1 cellular context compared by ENCODE assay signal in genomic region chr2:130726614-130727180, GRCh38.
TF ChIP-seq lines count a peak whose summit lies in the region.

No MANE protein-coding gene starts in this region.

TF ChIP-seq in GM12878, 131 proteins besides CTCF, POLR2A, EP300 and RAD21 (continued from another document):
- TF ChIP-seq, protein P1, sequence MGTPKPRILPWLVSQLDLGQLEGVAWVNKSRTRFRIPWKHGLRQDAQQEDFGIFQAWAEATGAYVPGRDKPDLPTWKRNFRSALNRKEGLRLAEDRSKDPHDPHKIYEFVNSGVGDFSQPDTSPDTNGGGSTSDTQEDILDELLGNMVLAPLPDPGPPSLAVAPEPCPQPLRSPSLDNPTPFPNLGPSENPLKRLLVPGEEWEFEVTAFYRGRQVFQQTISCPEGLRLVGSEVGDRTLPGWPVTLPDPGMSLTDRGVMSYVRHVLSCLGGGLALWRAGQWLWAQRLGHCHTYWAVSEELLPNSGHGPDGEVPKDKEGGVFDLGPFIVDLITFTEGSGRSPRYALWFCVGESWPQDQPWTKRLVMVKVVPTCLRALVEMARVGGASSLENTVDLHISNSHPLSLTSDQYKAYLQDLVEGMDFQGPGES (IDR thresholded peaks at IDR 0.05) = no peak
- TF ChIP-seq, protein P2, sequence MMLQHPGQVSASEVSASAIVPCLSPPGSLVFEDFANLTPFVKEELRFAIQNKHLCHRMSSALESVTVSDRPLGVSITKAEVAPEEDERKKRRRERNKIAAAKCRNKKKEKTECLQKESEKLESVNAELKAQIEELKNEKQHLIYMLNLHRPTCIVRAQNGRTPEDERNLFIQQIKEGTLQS (IDR thresholded peaks at IDR 0.05; ENCODE audit: borderline replicate concordance, extremely low read depth, low read depth, low read length) = no peak
- no peak for TF ChIP-seq MYB (IDR thresholded peaks at IDR 0.05; ENCODE audit: borderline replicate concordance, low read depth, low read length)
- TF ChIP-seq, protein P3, sequence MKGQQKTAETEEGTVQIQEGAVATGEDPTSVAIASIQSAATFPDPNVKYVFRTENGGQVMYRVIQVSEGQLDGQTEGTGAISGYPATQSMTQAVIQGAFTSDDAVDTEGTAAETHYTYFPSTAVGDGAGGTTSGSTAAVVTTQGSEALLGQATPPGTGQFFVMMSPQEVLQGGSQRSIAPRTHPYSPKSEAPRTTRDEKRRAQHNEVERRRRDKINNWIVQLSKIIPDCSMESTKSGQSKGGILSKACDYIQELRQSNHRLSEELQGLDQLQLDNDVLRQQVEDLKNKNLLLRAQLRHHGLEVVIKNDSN (IDR thresholded peaks at IDR 0.05; ENCODE audit: borderline replicate concordance, extremely low read length, insufficient read depth, low read depth, low read length) = no peak
- no peak for TF ChIP-seq RUNX3 (IDR thresholded peaks at IDR 0.05; ENCODE audit: low read length)
- TF ChIP-seq ZBED1 (IDR thresholded peaks at IDR 0.05; ENCODE audit: borderline replicate concordance) = no peak
